ENCODE assay signal across 24 cellular contexts in the genomic region with DNA sequence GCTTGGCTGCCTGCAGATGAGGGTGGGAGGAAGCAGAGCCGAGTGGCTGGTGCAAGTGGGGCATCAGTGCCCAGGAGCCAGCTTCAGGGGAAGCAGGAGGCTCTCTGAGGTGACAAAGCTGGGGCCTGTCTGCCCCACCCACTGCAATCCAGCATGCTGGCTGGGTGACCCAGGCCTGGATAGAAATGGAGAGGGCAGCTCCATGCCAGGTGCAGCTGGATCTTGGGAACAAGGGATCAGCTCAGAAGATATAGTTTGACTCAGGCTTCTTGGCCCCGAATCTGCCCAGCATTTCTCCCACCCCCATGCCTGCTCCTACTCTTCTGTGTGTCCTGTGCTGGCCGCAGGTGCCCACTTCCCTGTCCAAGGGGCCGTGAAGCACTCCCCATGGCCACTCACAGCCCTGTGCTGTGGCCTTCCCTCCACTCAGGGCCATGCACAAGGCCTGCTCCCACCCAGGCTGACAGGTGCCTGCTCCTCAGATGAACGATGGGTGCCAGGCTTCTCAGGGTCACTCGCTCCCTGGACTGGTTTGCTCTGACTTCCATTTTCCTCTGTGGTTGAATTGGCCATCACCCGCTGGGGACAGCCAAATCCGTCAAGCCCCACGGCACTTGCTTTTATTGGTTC.
"Had no signal": no experiment of that assay in that cellular context is flagged by ENCODE, and none has a peak within 500 bp of the region (broad histone marks: within the 10 kb centered on the region; RNA-seq: fewer than 3 reads in every experiment).

No MANE protein-coding gene starts in this region.

- H3K36me3 ChIP-seq: ascending aorta, brain microvascular endothelial cell, colonic mucosa, left ventricle myocardium inferior, prostate gland, transverse colon, uterus had no signal

- H3K4me3 Mint-ChIP-seq: activated CD4-positive, alpha-beta memory T cell treated with anti-CD3 and anti-CD28 coated beads, Interleukin-2, amount 10 ng/mL, durations not matched to agents 7 days and 5 days; activated CD4-positive, alpha-beta T cell treated with anti-CD3 and anti-CD28 coated beads, Interleukin-2, amount 10 ng/mL, durations not matched to agents 24 days and 14 days; activated T-cell treated with anti-CD3 and anti-CD28 coated beads, Interleukin-2, amount 50 U/mL, for 72 hours; effector memory CD8-positive, alpha-beta T cell; immature natural killer cell; stimulated activated naive CD8-positive, alpha-beta T cell treated with anti-CD3 and anti-CD28 coated beads, Interleukin-15, amount 100 ng/mL, for 72 hours had no signal

- H3K4me1 Mint-ChIP-seq: activated CD4-positive, alpha-beta memory T cell treated with anti-CD3 and anti-CD28 coated beads, Interleukin-2, amount 10 ng/mL, durations not matched to agents 7 days and 5 days; activated CD4-positive, alpha-beta T cell treated with anti-CD3 and anti-CD28 coated beads, Interleukin-2, amount 10 ng/mL, durations not matched to agents 24 days and 14 days; immature natural killer cell; stimulated activated naive CD8-positive, alpha-beta T cell treated with anti-CD3 and anti-CD28 coated beads, Interleukin-15, amount 100 ng/mL, for 72 hours had no signal

- H3K4me1 ChIP-seq: ascending aorta, colonic mucosa, left ventricle myocardium inferior, prostate gland, transverse colon, uterus had no signal

- H3K27ac ChIP-seq: ascending aorta, brain microvascular endothelial cell, colonic mucosa, dorsolateral prefrontal cortex, hepatocyte, left ventricle myocardium inferior, prostate gland, transverse colon, uterus had no signal

- H3K27me3 Mint-ChIP-seq: activated CD4-positive, alpha-beta T cell treated with anti-CD3 and anti-CD28 coated beads, Interleukin-2, amount 10 ng/mL, durations not matched to agents 24 days and 14 days; stimulated activated naive CD8-positive, alpha-beta T cell treated with anti-CD3 and anti-CD28 coated beads, Interleukin-15, amount 100 ng/mL, for 72 hours had no signal

- H3K9me3 Mint-ChIP-seq: activated CD4-positive, alpha-beta T cell treated with anti-CD3 and anti-CD28 coated beads, Interleukin-2, amount 10 ng/mL, durations not matched to agents 24 days and 14 days; immature natural killer cell had no signal

- ATAC-seq: activated T-cell treated with anti-CD3 and anti-CD28 coated beads, Interleukin-2, amount 50 U/mL, for 72 hours; effector memory CD8-positive, alpha-beta T cell; esophagus mucosa; stimulated activated naive CD8-positive, alpha-beta T cell treated with anti-CD3 and anti-CD28 coated beads, Interleukin-15, amount 100 ng/mL, for 72 hours had no signal

- H3K4me3 ChIP-seq: ascending aorta, colonic mucosa, dorsolateral prefrontal cortex, hepatocyte, left ventricle myocardium inferior, prostate gland, transverse colon, uterus had no signal

- H3K27me3 ChIP-seq: ascending aorta, brain microvascular endothelial cell, colonic mucosa, dorsolateral prefrontal cortex, transverse colon, uterus had no signal

- DNase-seq: activated CD4-positive, alpha-beta memory T cell treated with anti-CD3 and anti-CD28 coated beads, Interleukin-2, amount 10 ng/mL, durations not matched to agents 7 days and 5 days; activated CD4-positive, alpha-beta T cell treated with anti-CD3 and anti-CD28 coated beads, Interleukin-2, amount 10 ng/mL, durations not matched to agents 24 days and 14 days; activated gamma-delta T cell; activated naive CD4-positive, alpha-beta T cell treated with anti-CD3 and anti-CD28 coated beads, Interleukin-2, amount 50 U/mL, for 16 hours; activated T-cell treated with anti-CD3 and anti-CD28 coated beads, Interleukin-2, amount 50 U/mL, for 72 hours; brain microvascular endothelial cell; central memory CD4-positive, alpha-beta T cell; colonic mucosa; effector memory CD8-positive, alpha-beta T cell; foreskin melanocyte; glutamatergic neuron; immature natural killer cell; kidney glomerular epithelial cell; left ventricle myocardium inferior; stimulated activated CD4-positive, alpha-beta T cell treated with anti-CD3 and anti-CD28 coated beads, Interleukin-1b, Interleukin-23, amount 100 ng/mL, for 48 hours; stimulated activated naive CD8-positive, alpha-beta T cell treated with anti-CD3 and anti-CD28 coated beads, Interleukin-15, amount 100 ng/mL, for 72 hours; T1000; transverse colon; uterus had no signal

- H3K9me3 ChIP-seq: ascending aorta, colonic mucosa, prostate gland, transverse colon, uterus had no signal

- H3K27ac Mint-ChIP-seq: activated CD4-positive, alpha-beta memory T cell treated with anti-CD3 and anti-CD28 coated beads, Interleukin-2, amount 10 ng/mL, durations not matched to agents 7 days and 5 days; activated CD4-positive, alpha-beta T cell treated with anti-CD3 and anti-CD28 coated beads, Interleukin-2, amount 10 ng/mL, durations not matched to agents 24 days and 14 days; activated T-cell treated with anti-CD3 and anti-CD28 coated beads, Interleukin-2, amount 50 U/mL, for 72 hours; effector memory CD8-positive, alpha-beta T cell; immature natural killer cell; stimulated activated naive CD8-positive, alpha-beta T cell treated with anti-CD3 and anti-CD28 coated beads, Interleukin-15, amount 100 ng/mL, for 72 hours had no signal

- H3K36me3 Mint-ChIP-seq: immature natural killer cell had no signal
